ENCODE assay signal across 11 cellular contexts in genomic region chr15:66389098-66389858, GRCh38. TPM values are rescaled to one million over a fixed set of nuclear protein-coding genes. Genes with fewer than 3 reads are reported as not detected.
DNase-seq lines count a peak whose midpoint lies in the region; ATAC-seq and TF ChIP-seq lines count a peak whose summit lies in the region.
"Had no signal": no experiment of that assay in that cellular context is flagged by ENCODE, and none has a peak within 500 bp of the region (broad histone marks: within the 10 kb centered on the region; RNA-seq: fewer than 3 reads in every experiment).

No MANE protein-coding gene starts in this region.

- H3K27me3 Mint-ChIP-seq in CD8-positive, alpha-beta memory T cell, result no peaks in the 10 kb centered on the region
- H3K27me3 Mint-ChIP-seq in activated T-helper 1 cell treated with anti-CD3 and anti-CD28 coated beads, Interleukin-12 subunit alpha, Interleukin-12 subunit beta, Interleukin-2, Interleukin-4 antibody, amounts not matched to agents 30 ng/mL and 10 ng/mL and 1 ng/mL, durations not matched to agents 14 hours and 24 hours and 36 hours (ENCODE audit: insufficient read depth), result no peaks in the 10 kb centered on the region
- H3K27me3 Mint-ChIP-seq in naive thymus-derived CD8-positive, alpha-beta T cell, result no peaks in the 10 kb centered on the region

- no peak overlapping the region for H3K27ac ChIP-seq in CD8-positive, alpha-beta memory T cell (ENCODE audit: low read depth, low read length)
- H3K27ac ChIP-seq in HUES64 (ENCODE audit: low read depth, low read length) (no peak overlapping the region), colonic mucosa (no peak overlapping the region)
- H3K27ac ChIP-seq: uterus had no signal

- ATAC-seq in naive thymus-derived CD8-positive, alpha-beta T cell, result no peak
- ATAC-seq in Right ventricle myocardium inferior (no peak), HG03095 (IDR thresholded peaks at IDR 0.05; ENCODE audit: unreplicated experiment) (no peak)

- CTCF ChIA-PET in CD8-positive, alpha-beta memory T cell (lab: Charles Lee), result interaction anchor here (0.7 to 7.8 kb wide), 2 partner anchors 13 to 109 kb away, joined by 3 to 95 read pairs; partner anchors contain the start of gene SNAPC5

- H3K4me1 Mint-ChIP-seq in CD8-positive, alpha-beta memory T cell, result peaks cover 68 to 82% (median 81%) of the 10 kb centered on the region in 3 donors
- H3K4me1 Mint-ChIP-seq in activated T-helper 1 cell treated with anti-CD3 and anti-CD28 coated beads, Interleukin-12 subunit alpha, Interleukin-12 subunit beta, Interleukin-2, Interleukin-4 antibody, amounts not matched to agents 30 ng/mL and 10 ng/mL and 1 ng/mL, durations not matched to agents 14 hours and 24 hours and 36 hours (ENCODE audit: low read depth), result peaks cover 71% of the 10 kb centered on the region
- H3K4me1 Mint-ChIP-seq in naive thymus-derived CD8-positive, alpha-beta T cell, result peaks cover 48 to 86% (median 80%) of the 10 kb centered on the region in 4 donors

- no peak overlapping the region for H3K4me3 ChIP-seq in CD8-positive, alpha-beta memory T cell (ENCODE audit: low read length)
- peak overlapping the region; percentile 91; the same call in 1 of the 2 replicates for H3K4me3 ChIP-seq in HUES64 (ENCODE audit: low read length)
- no peak overlapping the region for H3K4me3 ChIP-seq in colonic mucosa
- H3K4me3 ChIP-seq: uterus had no signal

- intact Hi-C loops in activated T-helper 1 cell treated with anti-CD3 and anti-CD28 coated beads, Interleukin-12 subunit alpha, Interleukin-12 subunit beta, Interleukin-2, Interleukin-4 antibody, amounts not matched to agents 30 ng/mL and 10 ng/mL and 1 ng/mL, durations not matched to agents 14 hours and 24 hours and 36 hours (cut with micrococcal nuclease), result loop anchor here (5.0 kb wide), 2 partner anchors 97 to 597 kb away; partner anchors contain the start of genes DENND4A and DIS3L
- intact Hi-C loops in colonic mucosa (cut with DNase I), result no loop called here
- intact Hi-C loops in Right ventricle myocardium inferior (cut with DNase I), result no loop called here

- H3K27me3 ChIP-seq in CD8-positive, alpha-beta memory T cell (ENCODE audit: insufficient read depth, low read length, poor library complexity, severe bottlenecking), result no peaks in the 10 kb centered on the region
- H3K27me3 ChIP-seq in HUES64 (ENCODE audit: insufficient read depth, low read length), result no peaks in the 10 kb centered on the region
- H3K27me3 ChIP-seq in colonic mucosa, result no peaks in the 10 kb centered on the region
- H3K27me3 ChIP-seq: uterus had no signal

- H3K36me3 Mint-ChIP-seq in CD8-positive, alpha-beta memory T cell, result peaks cover 0 to 22% (median 0%) of the 10 kb centered on the region in 3 donors
- H3K36me3 Mint-ChIP-seq in activated T-helper 1 cell treated with anti-CD3 and anti-CD28 coated beads, Interleukin-12 subunit alpha, Interleukin-12 subunit beta, Interleukin-2, Interleukin-4 antibody, amounts not matched to agents 30 ng/mL and 10 ng/mL and 1 ng/mL, durations not matched to agents 14 hours and 24 hours and 36 hours (ENCODE audit: low read depth), result peaks cover 23% of the 10 kb centered on the region
- H3K36me3 Mint-ChIP-seq in naive thymus-derived CD8-positive, alpha-beta T cell, result peaks cover 0 to 7% (median 0%) of the 10 kb centered on the region in 3 donors

- no peak for TF ChIP-seq CTCF in colonic mucosa (IDR thresholded peaks at IDR 0.05)

- 96% methylated on average over 14 of the region's 14 CpGs for WGBS in HUES64

- no peaks in the 10 kb centered on the region for H3K36me3 ChIP-seq in CD8-positive, alpha-beta memory T cell (ENCODE audit: insufficient read depth, low read length)
- H3K36me3 ChIP-seq in HUES64 (ENCODE audit: insufficient read depth, low read length) (peaks cover 15% of the 10 kb centered on the region), colonic mucosa (no peaks in the 10 kb centered on the region)
- H3K36me3 ChIP-seq: uterus had no signal

- POLR2A ChIA-PET in CD8-positive, alpha-beta memory T cell (lab: Charles Lee), result no interaction called here
- POLR2A ChIA-PET in naive thymus-derived CD8-positive, alpha-beta T cell (lab: Charles Lee), result interaction anchor here (0.5 to 5.0 kb wide), 8 partner anchors 33 to 1654 kb away, joined by 3 to 56 read pairs (median 4); partner anchors contain the start of genes SNAPC5 and TIPIN

- H3K9ac ChIP-seq in HUES64 (ENCODE audit: low read depth, low read length) (no peak overlapping the region), colonic mucosa (ENCODE audit: low read depth in 2 of 2, low read length in 2 of 2) (no peak overlapping the region)

- H3K4me3 Mint-ChIP-seq in CD8-positive, alpha-beta memory T cell, result peak overlapping the region; percentile 76 to 96 (median 94)
- H3K4me3 Mint-ChIP-seq in activated T-helper 1 cell treated with anti-CD3 and anti-CD28 coated beads, Interleukin-12 subunit alpha, Interleukin-12 subunit beta, Interleukin-2, Interleukin-4 antibody, amounts not matched to agents 30 ng/mL and 10 ng/mL and 1 ng/mL, durations not matched to agents 14 hours and 24 hours and 36 hours, result peak overlapping the region; percentile 97
- peak overlapping the region in 9 of 10 donors; percentile 84 to 95 (median 90) for H3K4me3 Mint-ChIP-seq in naive thymus-derived CD8-positive, alpha-beta T cell

- H3K27ac Mint-ChIP-seq in CD8-positive, alpha-beta memory T cell, result peak overlapping the region; percentile 66 to 92 (median 84)
- peak overlapping the region; percentile 82 for H3K27ac Mint-ChIP-seq in activated T-helper 1 cell treated with anti-CD3 and anti-CD28 coated beads, Interleukin-12 subunit alpha, Interleukin-12 subunit beta, Interleukin-2, Interleukin-4 antibody, amounts not matched to agents 30 ng/mL and 10 ng/mL and 1 ng/mL, durations not matched to agents 14 hours and 24 hours and 36 hours
- H3K27ac Mint-ChIP-seq in naive thymus-derived CD8-positive, alpha-beta T cell, result peak overlapping the region; percentile 16 to 95 (median 89)

- H3K9me3 ChIP-seq in CD8-positive, alpha-beta memory T cell (ENCODE audit: low read length), result no peaks in the 10 kb centered on the region
- H3K9me3 ChIP-seq in HUES64 (ENCODE audit: insufficient read depth, low read depth, low read length), result no peaks in the 10 kb centered on the region
- H3K9me3 ChIP-seq in colonic mucosa, result no peaks in the 10 kb centered on the region
- H3K9me3 ChIP-seq: uterus had no signal

- peaks cover 71% of the 10 kb centered on the region for H3K4me1 ChIP-seq in CD8-positive, alpha-beta memory T cell (ENCODE audit: insufficient read depth, low read length)
- H3K4me1 ChIP-seq in HUES64 (ENCODE audit: insufficient read depth, low read length), result peaks cover 17% of the 10 kb centered on the region
- peaks cover 4% of the 10 kb centered on the region for H3K4me1 ChIP-seq in colonic mucosa

- no peaks in the 10 kb centered on the region for H3K9me3 Mint-ChIP-seq in CD8-positive, alpha-beta memory T cell
- no peaks in the 10 kb centered on the region for H3K9me3 Mint-ChIP-seq in activated T-helper 1 cell treated with anti-CD3 and anti-CD28 coated beads, Interleukin-12 subunit alpha, Interleukin-12 subunit beta, Interleukin-2, Interleukin-4 antibody, amounts not matched to agents 30 ng/mL and 10 ng/mL and 1 ng/mL, durations not matched to agents 14 hours and 24 hours and 36 hours
- H3K9me3 Mint-ChIP-seq in naive thymus-derived CD8-positive, alpha-beta T cell, result no peaks in the 10 kb centered on the region

- DNase-seq in CD8-positive, alpha-beta memory T cell, result peak in 3 of 5 donors; percentile 20 to 50 (median 32)
- DNase-seq in activated T-helper 1 cell treated with anti-CD3 and anti-CD28 coated beads, Interleukin-12 subunit alpha, Interleukin-12 subunit beta, Interleukin-2, Interleukin-4 antibody, amounts not matched to agents 30 ng/mL and 10 ng/mL and 1 ng/mL, durations not matched to agents 14 hours and 24 hours and 36 hours (ENCODE audit: low spot score), result no peak
- no peak for DNase-seq in naive thymus-derived CD8-positive, alpha-beta T cell
- no peak for DNase-seq in NCI-H748 (lab: John Stamatoyannopoulos, UW; ENCODE audit: unreplicated experiment)
- DNase-seq in colonic mucosa, result no peak
- DNase-seq in Right ventricle myocardium inferior (ENCODE audit: missing footprints), result no peak
- DNase-seq: effector CD4-positive, alpha-beta T cell; NCI-H226; uterus had no signal

RNA-seq across cellular contexts. Expression of gene MAP2K1, which starts 2.6 kb away (rescaled TPM):
- total RNA-seq in CD8-positive, alpha-beta memory T cell, result 10 to 100 TPM; 69.2 to 72.2 TPM
- polyA plus RNA-seq in CD8-positive, alpha-beta memory T cell, result 45.3 TPM
- polyA plus RNA-seq in HUES64 (2013, experiment 1 of 2), result 33.1 TPM
- polyA plus RNA-seq in HUES64 (2013, experiment 2 of 2), result 42.9 TPM
- total RNA-seq in activated T-helper 1 cell treated with anti-CD3 and anti-CD28 coated beads, Interleukin-12 subunit alpha, Interleukin-12 subunit beta, Interleukin-2, Interleukin-4 antibody, amounts not matched to agents 30 ng/mL and 10 ng/mL and 1 ng/mL, durations not matched to agents 14 hours and 24 hours and 36 hours, result 82.5 and 86.6 TPM in 2 replicates
- total RNA-seq in naive thymus-derived CD8-positive, alpha-beta T cell, result 10 to 100 TPM; 49.3 to 50.8 TPM
- 10 to 100 TPM; 34.7 to 41.7 (median 39.3) TPM for polyA plus RNA-seq in naive thymus-derived CD8-positive, alpha-beta T cell
- 10 to 100 TPM; 50.0 to 53.2 TPM for total RNA-seq in colonic mucosa
- total RNA-seq in Right ventricle myocardium inferior, result 47.3 TPM

RNA-seq across cellular contexts. Expression of gene TIPIN, which starts 32.8 kb away (rescaled TPM):
- total RNA-seq in CD8-positive, alpha-beta memory T cell, result 10 to 100 TPM; 58.9 to 63.7 TPM
- 9.1 TPM for polyA plus RNA-seq in CD8-positive, alpha-beta memory T cell
- polyA plus RNA-seq in HUES64 (2013, experiment 1 of 2), result 27.7 TPM
- polyA plus RNA-seq in HUES64 (2013, experiment 2 of 2), result 24.2 TPM
- 49.2 and 56.0 TPM in 2 replicates for total RNA-seq in activated T-helper 1 cell treated with anti-CD3 and anti-CD28 coated beads, Interleukin-12 subunit alpha, Interleukin-12 subunit beta, Interleukin-2, Interleukin-4 antibody, amounts not matched to agents 30 ng/mL and 10 ng/mL and 1 ng/mL, durations not matched to agents 14 hours and 24 hours and 36 hours
- 10 to 100 TPM; 13.6 to 14.4 TPM for total RNA-seq in naive thymus-derived CD8-positive, alpha-beta T cell
- 10 to 100 TPM in 2 of 3 donors, 1 to 10 TPM in 1; 9.0 to 12.1 (median 10.3) TPM for polyA plus RNA-seq in naive thymus-derived CD8-positive, alpha-beta T cell
- total RNA-seq in colonic mucosa (10 to 100 TPM in 1 of 2 donors, 1 to 10 TPM in 1; 2.9 to 10.6 TPM), Right ventricle myocardium inferior (2.8 TPM)

Comparison
In these comparisons a context has a peak if more than half of its experiments do, and no peak if none do; other contexts are left out.
1. DNase-seq: peak in CD8-positive, alpha-beta memory T cell (3 of 5); none in activated T-helper 1 cell treated with anti-CD3 and anti-CD28 coated beads, Interleukin-12 subunit alpha, Interleukin-12 subunit beta, Interleukin-2, Interleukin-4 antibody, amounts not matched to agents 30 ng/mL and 10 ng/mL and 1 ng/mL, durations not matched to agents 14 hours and 24 hours and 36 hours (single experiment), naive thymus-derived CD8-positive, alpha-beta T cell (0 of 10), NCI-H748 (single experiment), colonic mucosa (single experiment) and Right ventricle myocardium inferior (single experiment).
2. Peak in every context shown above with its lines, with median percentiles within 50 percentile points of each other: H3K27ac Mint-ChIP-seq and H3K4me3 Mint-ChIP-seq.